ENCODE assay signal across 13 cellular contexts in genomic region chr20:11902264-11902663, GRCh38. TPM values are rescaled to one million over a fixed set of nuclear protein-coding genes. Genes with fewer than 3 reads are reported as not detected.
DNase-seq lines count a peak whose midpoint lies in the region; TF ChIP-seq lines count a peak whose summit lies in the region.
"Had no signal": no experiment of that assay in that cellular context is flagged by ENCODE, and none has a peak within 500 bp of the region (broad histone marks: within the 10 kb centered on the region; RNA-seq: fewer than 3 reads in every experiment).

No MANE protein-coding gene starts in this region.

- in situ Hi-C loops in SK-MEL-5 (cut with HindIII; ENCODE audit: low pct_unique_long_range_greater_than_20kb, low sequenced_read_pairs) = no loop called here

- H3K36me3 Mint-ChIP-seq in HFFc6 (ENCODE audit: low read depth) = peaks cover 10% of the 10 kb centered on the region
- peaks cover 2% of the 10 kb centered on the region for H3K36me3 Mint-ChIP-seq in activated T-helper 1 cell treated with anti-CD3 and anti-CD28 coated beads, Interleukin-12 subunit alpha, Interleukin-12 subunit beta, Interleukin-2, Interleukin-4 antibody, amounts not matched to agents 30 ng/mL and 10 ng/mL and 1 ng/mL, durations not matched to agents 14 hours and 24 hours and 36 hours (ENCODE audit: low read depth)

- intact Hi-C loops in A673 (cut with micrococcal nuclease; ENCODE audit: unreplicated experiment) = no loop called here
- intact Hi-C loops in activated T-helper 1 cell treated with anti-CD3 and anti-CD28 coated beads, Interleukin-12 subunit alpha, Interleukin-12 subunit beta, Interleukin-2, Interleukin-4 antibody, amounts not matched to agents 30 ng/mL and 10 ng/mL and 1 ng/mL, durations not matched to agents 14 hours and 24 hours and 36 hours (cut with micrococcal nuclease) = no loop called here

- H3K27ac ChIP-seq in A673 (ENCODE audit: low read depth, low read length, poor library complexity, severe bottlenecking) (no peak overlapping the region), caudate nucleus (ENCODE audit: low read depth, low read length) (no peak overlapping the region)
- H3K27ac ChIP-seq: cardiac muscle cell had no signal

- DNase-seq in A673 (ENCODE audit: low spot score) (peak; percentile 18), HFFc6 (peak; percentile 24), SK-MEL-5 (ENCODE audit: low read depth, low spot score) (peak; percentile 56), fibroblast of mammary gland (ENCODE audit: low read depth) (peak; percentile 84), NCI-H446 treated with DMSO at 0.1 percent for 48 hours (lab: John Stamatoyannopoulos, UW) (no peak), caudate nucleus (lab: John Stamatoyannopoulos, UW) (no peak)
- DNase-seq in activated T-helper 1 cell treated with anti-CD3 and anti-CD28 coated beads, Interleukin-12 subunit alpha, Interleukin-12 subunit beta, Interleukin-2, Interleukin-4 antibody, amounts not matched to agents 30 ng/mL and 10 ng/mL and 1 ng/mL, durations not matched to agents 14 hours and 24 hours and 36 hours (ENCODE audit: low spot score) = no peak
- DNase-seq in stimulated activated CD4-positive, alpha-beta T cell treated with anti-CD3 and anti-CD28 coated beads, Interleukin-4, amount 100 ng/mL, for 4 hours = no peak
- DNase-seq: activated CD4-positive, alpha-beta T cell treated with anti-CD3 and anti-CD28 coated beads, Interleukin-2, amount 50 U/mL, for 1 hour; activated T-cell treated with anti-CD3 and anti-CD28 coated beads, Interleukin-2, amount 50 U/mL, for 72 hours had no signal

- TF ChIP-seq CTCF in A673 (conservative IDR thresholded peaks at IDR 0.05; ENCODE audit: low read depth, low read length) (no peak), HFFc6 (IDR thresholded peaks at IDR 0.05) (no peak), fibroblast of mammary gland (conservative IDR thresholded peaks at IDR 0.05; ENCODE audit: control insufficient read depth, insufficient read depth, low read depth, low read length) (no peak)

- H3K36me3 ChIP-seq in A673 (ENCODE audit: insufficient read depth, low read length, poor library complexity, severe bottlenecking) = no peaks in the 10 kb centered on the region
- H3K36me3 ChIP-seq: cardiac muscle cell had no signal

- H3K4me1 Mint-ChIP-seq in HFFc6 (ENCODE audit: low read depth) = peaks cover 68% of the 10 kb centered on the region
- H3K4me1 Mint-ChIP-seq in activated T-helper 1 cell treated with anti-CD3 and anti-CD28 coated beads, Interleukin-12 subunit alpha, Interleukin-12 subunit beta, Interleukin-2, Interleukin-4 antibody, amounts not matched to agents 30 ng/mL and 10 ng/mL and 1 ng/mL, durations not matched to agents 14 hours and 24 hours and 36 hours (ENCODE audit: low read depth) = no peaks in the 10 kb centered on the region

- no peaks in the 10 kb centered on the region; the same call in 1 of the 2 replicates for H3K27me3 Mint-ChIP-seq in HFFc6 (ENCODE audit: insufficient read depth)
- H3K27me3 Mint-ChIP-seq in activated T-helper 1 cell treated with anti-CD3 and anti-CD28 coated beads, Interleukin-12 subunit alpha, Interleukin-12 subunit beta, Interleukin-2, Interleukin-4 antibody, amounts not matched to agents 30 ng/mL and 10 ng/mL and 1 ng/mL, durations not matched to agents 14 hours and 24 hours and 36 hours (ENCODE audit: insufficient read depth) = peaks cover 1% of the 10 kb centered on the region
- H3K27me3 Mint-ChIP-seq: progenitor cell of endocrine pancreas; stimulated activated naive CD8-positive, alpha-beta T cell treated with anti-CD3 and anti-CD28 coated beads, Interleukin-15, Interleukin-2, amounts not matched to agents 100 ng/mL and 50 ng/mL, for 24 hours had no signal

- no TSS peak for BruUV-seq in A673 (replicated peaks; lab: Mats Ljungman, UMichigan)

- H3K27me3 ChIP-seq in A673 (replicated peaks; ENCODE audit: insufficient read depth, low read depth, low read length, poor library complexity) = no peaks in the 10 kb centered on the region
- H3K27me3 ChIP-seq: cardiac muscle cell had no signal

- H3K4me3 Mint-ChIP-seq in HFFc6 = peak overlapping the region; percentile 44; the same call in 1 of the 2 replicates
- H3K4me3 Mint-ChIP-seq in activated T-helper 1 cell treated with anti-CD3 and anti-CD28 coated beads, Interleukin-12 subunit alpha, Interleukin-12 subunit beta, Interleukin-2, Interleukin-4 antibody, amounts not matched to agents 30 ng/mL and 10 ng/mL and 1 ng/mL, durations not matched to agents 14 hours and 24 hours and 36 hours = no peak overlapping the region
- H3K4me3 Mint-ChIP-seq: activated T-cell treated with anti-CD3 and anti-CD28 coated beads, Interleukin-2, amount 50 U/mL, for 72 hours; stimulated activated naive CD8-positive, alpha-beta T cell treated with anti-CD3 and anti-CD28 coated beads, Interleukin-15, Interleukin-2, amounts not matched to agents 100 ng/mL and 50 ng/mL, for 24 hours had no signal

- CTCF ChIA-PET in A673 (lab: Charles Lee) = interaction anchor here (1.4 kb wide), 1 partner anchor 10 kb away, joined by 4 read pairs; no protein-coding TSS in a partner anchor

- no peaks in the 10 kb centered on the region for H3K9me3 Mint-ChIP-seq in HFFc6
- no peaks in the 10 kb centered on the region for H3K9me3 Mint-ChIP-seq in activated T-helper 1 cell treated with anti-CD3 and anti-CD28 coated beads, Interleukin-12 subunit alpha, Interleukin-12 subunit beta, Interleukin-2, Interleukin-4 antibody, amounts not matched to agents 30 ng/mL and 10 ng/mL and 1 ng/mL, durations not matched to agents 14 hours and 24 hours and 36 hours

- H3K4me3 ChIP-seq in A673 (ENCODE audit: low read depth, low read length, poor library complexity, severe bottlenecking) (no peak overlapping the region), fibroblast of mammary gland (ENCODE audit: control insufficient read depth, low read depth, low read length) (no peak overlapping the region)
- H3K4me3 ChIP-seq: cardiac muscle cell had no signal

- H3K4me1 ChIP-seq in A673 (ENCODE audit: insufficient read depth, low read length, poor library complexity, severe bottlenecking) = peaks cover 12% of the 10 kb centered on the region

- POLR2A ChIA-PET in A673 (lab: Charles Lee; ENCODE audit: low non-redundant PET) = no interaction called here

- peak overlapping the region; percentile 62 for H3K27ac Mint-ChIP-seq in HFFc6
- no peak overlapping the region for H3K27ac Mint-ChIP-seq in activated T-helper 1 cell treated with anti-CD3 and anti-CD28 coated beads, Interleukin-12 subunit alpha, Interleukin-12 subunit beta, Interleukin-2, Interleukin-4 antibody, amounts not matched to agents 30 ng/mL and 10 ng/mL and 1 ng/mL, durations not matched to agents 14 hours and 24 hours and 36 hours
- H3K27ac Mint-ChIP-seq: activated T-cell treated with anti-CD3 and anti-CD28 coated beads, Interleukin-2, amount 50 U/mL, for 72 hours; progenitor cell of endocrine pancreas; stimulated activated naive CD8-positive, alpha-beta T cell treated with anti-CD3 and anti-CD28 coated beads, Interleukin-15, Interleukin-2, amounts not matched to agents 100 ng/mL and 50 ng/mL, for 24 hours had no signal

- H3K9me3 ChIP-seq in A673 (ENCODE audit: low read depth, low read length, poor library complexity, severe bottlenecking) = no peaks in the 10 kb centered on the region

RNA-seq across cellular contexts. Expression of gene BTBD3, which starts 15.4 kb away (rescaled TPM):
- 43.5 and 46.0 TPM in 2 replicates for total RNA-seq in A673 (2021)
- total RNA-seq in HFFc6 (2021; fragmentation: NEBNext Ultra II Directional; extraction: Animal tissue kit (Norgen Biotek cat#: 25700)) = 10 to 100 TPM; 26.1 to 32.2 (median 29.5) TPM
- 78.9 TPM in 2 replicates for total RNA-seq in SK-MEL-5 (2014; rRNA removed; shearing (Covaris generic))
- polyA plus RNA-seq in SK-MEL-5 (2015; cell fraction: cytosol; rRNA removed) = 68.0 and 92.7 TPM in 2 replicates
- 99.7 and 109 TPM in 2 replicates for polyA plus RNA-seq in SK-MEL-5 (2015; cell fraction: nucleus; rRNA removed)
- total RNA-seq in activated T-helper 1 cell treated with anti-CD3 and anti-CD28 coated beads, Interleukin-12 subunit alpha, Interleukin-12 subunit beta, Interleukin-2, Interleukin-4 antibody, amounts not matched to agents 30 ng/mL and 10 ng/mL and 1 ng/mL, durations not matched to agents 14 hours and 24 hours and 36 hours = 16.5 and 17.3 TPM in 2 replicates

Comparison
In these comparisons a context has a peak if more than half of its experiments do, and no peak if none do; other contexts are left out.
1. DNase-seq: peak in A673 (single experiment), HFFc6 (single experiment), SK-MEL-5 (single experiment) and fibroblast of mammary gland (single experiment); none in NCI-H446 treated with DMSO at 0.1 percent for 48 hours (single experiment), caudate nucleus (0 of 61), activated T-helper 1 cell treated with anti-CD3 and anti-CD28 coated beads, Interleukin-12 subunit alpha, Interleukin-12 subunit beta, Interleukin-2, Interleukin-4 antibody, amounts not matched to agents 30 ng/mL and 10 ng/mL and 1 ng/mL, durations not matched to agents 14 hours and 24 hours and 36 hours (single experiment) and stimulated activated CD4-positive, alpha-beta T cell treated with anti-CD3 and anti-CD28 coated beads, Interleukin-4, amount 100 ng/mL, for 4 hours (0 of 2).